8 cellular contexts compared by ENCODE assay signal in genomic region chr13:20526664-20527063, GRCh38. TPM values are rescaled to one million over a fixed set of nuclear protein-coding genes. Genes with fewer than 3 reads are reported as not detected.
A peak's percentile ranks its signal among the peaks of the same experiment; 100 is the strongest.
DNase-seq lines count a peak whose midpoint lies in the region; ATAC-seq and TF ChIP-seq lines count a peak whose summit lies in the region.

No MANE protein-coding gene starts in this region.

- H3F3A ChIP-seq in MM.1S (ENCODE audit: insufficient read depth, low read length) (no peaks in the 10 kb centered on the region), neural cell (ENCODE audit: insufficient read depth, low read length, poor library complexity, severe bottlenecking) (no peaks in the 10 kb centered on the region)

- peak overlapping the region; percentile 88 for H3K27ac ChIP-seq in CD8-positive, alpha-beta memory T cell (ENCODE audit: low read depth, low read length)
- H3K27ac ChIP-seq in MM.1S (ENCODE audit: low read length) (peak overlapping the region; percentile 70; the same call in 1 of the 2 replicates), cingulate gyrus (ENCODE audit: low read depth, low read length) (peak overlapping the region; percentile 91), neural cell (ENCODE audit: low read length) (no peak overlapping the region)

- no peaks in the 10 kb centered on the region for H4K20me1 ChIP-seq in MM.1S (ENCODE audit: insufficient read depth, low read length)
- no peaks in the 10 kb centered on the region for H4K20me1 ChIP-seq in neural cell (ENCODE audit: insufficient read depth)

- no peak for DNase-seq in CD8-positive, alpha-beta memory T cell
- DNase-seq in MM.1S (no peak), OCI-M1 (lab: John Stamatoyannopoulos, UW) (no peak), NOMO-1 treated with dmso at 0.1 percent for 144 hours (lab: John Stamatoyannopoulos, UW; ENCODE audit: unreplicated experiment) (no peak)
- DNase-seq in stimulated activated naive CD4-positive, alpha-beta T cell (lab: John Stamatoyannopoulos, UW), result no peak

- H3K36me3 ChIP-seq in CD8-positive, alpha-beta memory T cell (ENCODE audit: insufficient read depth, low read length), result no peaks in the 10 kb centered on the region
- H3K36me3 ChIP-seq in MM.1S (replicated peaks; ENCODE audit: insufficient read depth, low read length) (no peaks in the 10 kb centered on the region), neural cell (ENCODE audit: insufficient read depth, low read length) (no peaks in the 10 kb centered on the region)

- H3K4me1 ChIP-seq in CD8-positive, alpha-beta memory T cell (ENCODE audit: insufficient read depth, low read length), result peaks cover 13% of the 10 kb centered on the region
- no peaks in the 10 kb centered on the region for H3K4me1 ChIP-seq in MM.1S (ENCODE audit: low read length)

- H3K36me3 Mint-ChIP-seq in CD8-positive, alpha-beta memory T cell, result peaks cover 0 to 2% (median 0%) of the 10 kb centered on the region in 3 donors

- TF ChIP-seq RAD21 in neural cell (conservative IDR thresholded peaks at IDR 0.05), result no peak

- H3K4me1 Mint-ChIP-seq in CD8-positive, alpha-beta memory T cell, result peaks cover 12 to 28% (median 22%) of the 10 kb centered on the region in 3 donors

- no peak for ATAC-seq in GM21723 (IDR thresholded peaks at IDR 0.05; ENCODE audit: unreplicated experiment)

- H2AFZ ChIP-seq in MM.1S (ENCODE audit: low read length) (peak overlapping the region; percentile 75), neural cell (ENCODE audit: low read depth, low read length) (peak overlapping the region; percentile 34)

- TF ChIP-seq EP300 in neural cell (conservative IDR thresholded peaks at IDR 0.05; ENCODE audit: poor library complexity, severe bottlenecking), result no peak

- no peaks in the 10 kb centered on the region for H3K27me3 ChIP-seq in CD8-positive, alpha-beta memory T cell (ENCODE audit: insufficient read depth, low read length, poor library complexity, severe bottlenecking)
- H3K27me3 ChIP-seq in MM.1S (replicated peaks; ENCODE audit: insufficient read depth, low read length) (no peaks in the 10 kb centered on the region), neural cell (ENCODE audit: insufficient read depth, low read depth, low read length) (peaks cover 12% of the 10 kb centered on the region)

- H3K79me2 ChIP-seq in MM.1S (ENCODE audit: low read length), result no peaks in the 10 kb centered on the region
- H3K79me2 ChIP-seq in neural cell (replicated peaks; ENCODE audit: insufficient read depth, low read length), result no peaks in the 10 kb centered on the region

- no peaks in the 10 kb centered on the region for H3K9me3 ChIP-seq in CD8-positive, alpha-beta memory T cell (ENCODE audit: low read length)
- no peaks in the 10 kb centered on the region for H3K9me3 ChIP-seq in MM.1S (replicated peaks; ENCODE audit: insufficient read depth, low read length)
- H3K9me3 ChIP-seq in neural cell (ENCODE audit: low read length), result no peaks in the 10 kb centered on the region

- peak overlapping the region; percentile 77 to 97 (median 92) for H3K27ac Mint-ChIP-seq in CD8-positive, alpha-beta memory T cell

- POLR2A ChIA-PET in CD8-positive, alpha-beta memory T cell (lab: Charles Lee), result interaction anchor here (0.7 to 0.9 kb wide), 2 partner anchors 10 to 870 kb away, joined by 3 read pairs; no protein-coding TSS in a partner anchor

- H3K4me2 ChIP-seq in MM.1S (ENCODE audit: low read depth, low read length) (peak overlapping the region; percentile 92), neural cell (ENCODE audit: low read length) (no peak overlapping the region)

- H3K4me3 Mint-ChIP-seq in CD8-positive, alpha-beta memory T cell, result peak overlapping the region; percentile 87 to 96 (median 92)

- peaks cover 4 to 14% of the 10 kb centered on the region in 2 donors for H3K27me3 Mint-ChIP-seq in CD8-positive, alpha-beta memory T cell

- no peaks in the 10 kb centered on the region for H3K9me3 Mint-ChIP-seq in CD8-positive, alpha-beta memory T cell

- TF ChIP-seq CTCF in MM.1S (IDR thresholded peaks at IDR 0.05; ENCODE audit: low read length) (no peak), neural cell (IDR thresholded peaks at IDR 0.05; ENCODE audit: poor library complexity, severe bottlenecking) (no peak)

- peak overlapping the region; percentile 62; the same call in 1 of the 2 replicates for H3K9ac ChIP-seq in MM.1S (ENCODE audit: low read length)
- H3K9ac ChIP-seq in neural cell (ENCODE audit: low read length), result no peak overlapping the region

- peak overlapping the region; percentile 98 for H3K4me3 ChIP-seq in CD8-positive, alpha-beta memory T cell (ENCODE audit: low read length)
- peak overlapping the region; percentile 72; the same call in 1 of the 2 replicates for H3K4me3 ChIP-seq in MM.1S (ENCODE audit: low read length)
- H3K4me3 ChIP-seq in neural cell (ENCODE audit: low read length), result peak overlapping the region; percentile 89

- H3K9me2 ChIP-seq in MM.1S (replicated peaks; ENCODE audit: insufficient read depth, low read length) (no peaks in the 10 kb centered on the region), neural cell (ENCODE audit: insufficient read depth, low read length) (no peaks in the 10 kb centered on the region)

- CTCF ChIA-PET in CD8-positive, alpha-beta memory T cell (lab: Charles Lee), result interaction anchor here (0.9 kb wide), 1 partner anchor 32 kb away, joined by 3 read pairs; no protein-coding TSS in a partner anchor

TF ChIP-seq in neural cell, 6 proteins besides CTCF, POLR2A, EP300 and RAD21:
- no peak for TF ChIP-seq REST (IDR thresholded peaks at IDR 0.05; ENCODE audit: borderline replicate concordance)
- TF ChIP-seq MXI1 (conservative IDR thresholded peaks at IDR 0.05; ENCODE audit: poor library complexity, severe bottlenecking), result no peak
- TF ChIP-seq TAF1 (IDR thresholded peaks at IDR 0.05; ENCODE audit: low read depth), result no peak
- no peak for TF ChIP-seq POLR2AphosphoS5 (IDR thresholded peaks at IDR 0.05)
- no peak for TF ChIP-seq EZH2 (IDR thresholded peaks at IDR 0.05; ENCODE audit: borderline replicate concordance, insufficient read depth, low read length, poor library complexity, severe bottlenecking)
- TF ChIP-seq SMC3 (conservative IDR thresholded peaks at IDR 0.05; ENCODE audit: poor library complexity), result no peak

RNA-seq across cellular contexts. Expression of gene CRYL1, which starts 1.0 kb away (rescaled TPM):
- total RNA-seq in CD8-positive, alpha-beta memory T cell, result 1 to 10 TPM; 7.2 to 7.8 TPM
- 36.1 TPM for polyA plus RNA-seq in CD8-positive, alpha-beta memory T cell
- polyA plus RNA-seq in neural cell, result 10.6 and 13.7 TPM in 2 replicates
- polyA minus RNA-seq in neural cell, result 7.5 and 9.6 TPM in 2 replicates

RNA-seq across cellular contexts. Expression of gene IFT88, which starts 40.3 kb away (rescaled TPM):
- 1 to 10 TPM; 4.2 to 4.9 TPM for total RNA-seq in CD8-positive, alpha-beta memory T cell
- 7.2 TPM for polyA plus RNA-seq in CD8-positive, alpha-beta memory T cell
- 18.3 and 32.7 TPM in 2 replicates for polyA plus RNA-seq in neural cell
- polyA minus RNA-seq in neural cell, result 25.1 and 31.8 TPM in 2 replicates
